18 cellular contexts compared by ENCODE assay signal in genomic region chr7:22934023-22934422, GRCh38.
DNase-seq lines count a peak whose midpoint lies in the region; ATAC-seq, FAIRE-seq and TF ChIP-seq lines count a peak whose summit lies in the region.
"Had no signal": no experiment of that assay in that cellular context is flagged by ENCODE, and none has a peak within 500 bp of the region (broad histone marks: within the 10 kb centered on the region; RNA-seq: fewer than 3 reads in every experiment).

No MANE protein-coding gene starts in this region.

- H3K9me1 ChIP-seq in endothelial cell of umbilical vein (replicated peaks; ENCODE audit: control insufficient read depth, extremely low read depth, insufficient read depth, low read length), result no peaks in the 10 kb centered on the region

- POLR2A ChIA-PET in endothelial cell of umbilical vein (lab: Charles Lee), result no interaction called here

- no peaks in the 10 kb centered on the region for H3K36me3 ChIP-seq in GM23248 (ENCODE audit: low read depth)
- no peaks in the 10 kb centered on the region for H3K36me3 ChIP-seq in endothelial cell of umbilical vein (ENCODE audit: control insufficient read depth in 2 of 2, extremely low read depth in 1 of 2, insufficient read depth in 2 of 2, low read length in 2 of 2)
- no peaks in the 10 kb centered on the region for H3K36me3 ChIP-seq in lower lobe of right lung
- peaks cover 0 to 3% (median 0%) of the 10 kb centered on the region in 5 donors for H3K36me3 ChIP-seq in subcutaneous abdominal adipose tissue (ENCODE audit: control insufficient read depth in 5 of 5, insufficient read depth in 5 of 5, low read length in 5 of 5)

- H3F3A ChIP-seq in GM23248 (ENCODE audit: insufficient read depth), result peaks cover 39% of the 10 kb centered on the region

- H3K27me3 ChIP-seq in GM23248 (replicated peaks; ENCODE audit: insufficient read depth), result no peaks in the 10 kb centered on the region
- H3K27me3 ChIP-seq in endothelial cell of umbilical vein (ENCODE audit: control insufficient read depth in 2 of 2, insufficient read depth in 2 of 2, low read length in 2 of 2), result no peaks in the 10 kb centered on the region
- no peaks in the 10 kb centered on the region for H3K27me3 ChIP-seq in lower lobe of right lung (ENCODE audit: low read depth)
- no peaks in the 10 kb centered on the region for H3K27me3 ChIP-seq in subcutaneous abdominal adipose tissue (ENCODE audit: control insufficient read depth in 5 of 5, insufficient read depth in 4 of 5, low read length in 5 of 5)
- H3K27me3 ChIP-seq: esophagus muscularis mucosa had no signal

- H3K4me3 ChIP-seq in GM23248 (no peak overlapping the region), endothelial cell of umbilical vein (replicated peaks in 1 of 3; ENCODE audit: insufficient read depth in 1 of 3, low read depth in 1 of 3, low read length in 3 of 3) (no peak overlapping the region), lower lobe of right lung (no peak overlapping the region), subcutaneous abdominal adipose tissue (ENCODE audit: low read depth in 1 of 5, low read length in 5 of 5) (no peak overlapping the region)
- H3K4me3 ChIP-seq: esophagus muscularis mucosa had no signal

- peaks cover 20% of the 10 kb centered on the region for H3K4me1 ChIP-seq in GM23248 (ENCODE audit: insufficient read depth)
- no peaks in the 10 kb centered on the region for H3K4me1 ChIP-seq in endothelial cell of umbilical vein (ENCODE audit: control insufficient read depth, extremely low read depth, insufficient read depth, low read length)
- H3K4me1 ChIP-seq in lower lobe of right lung, result peaks cover 9% of the 10 kb centered on the region
- peaks cover 4 to 20% (median 14%) of the 10 kb centered on the region in 5 donors for H3K4me1 ChIP-seq in subcutaneous abdominal adipose tissue (ENCODE audit: control insufficient read depth in 5 of 5, insufficient read depth in 5 of 5, low read length in 5 of 5)

- 0 out of 2 replicates have a peak overlapping the region, but pooled peaks have one; percentile 17 for H2AFZ ChIP-seq in GM23248
- no peak overlapping the region for H2AFZ ChIP-seq in endothelial cell of umbilical vein (ENCODE audit: low read depth, low read length)

- FAIRE-seq in endothelial cell of umbilical vein (lab: Jason Lieb, UNC), result peak; percentile 59
- FAIRE-seq in frontal cortex (lab: Jason Lieb, UNC), result no peak
- FAIRE-seq: islet of Langerhans, TTC549 had no signal

- TF ChIP-seq POLR2A in endothelial cell of umbilical vein (IDR thresholded peaks at IDR 0.05; ENCODE audit: low read depth, low read length), result no peak

- DNase-seq in GM23248, result peak; percentile 49
- no peak for DNase-seq in endothelial cell of umbilical vein (ENCODE audit: low read depth, low spot score)
- DNase-seq in lower lobe of right lung, result no peak
- DNase-seq in frontal cortex (ENCODE audit: low spot score in 2 of 2), result no peak
- no peak for DNase-seq in ecto neural progenitor cell (ENCODE audit: low spot score)
- no peak for DNase-seq in NCI-H2081 (lab: John Stamatoyannopoulos, UW)
- DNase-seq: activated CD4-positive, alpha-beta T cell treated with anti-CD3 and anti-CD28 coated beads, Interleukin-2, amount 50 U/mL, for 1 hour; activated CD8-positive, alpha-beta memory T cell treated with anti-CD3 and anti-CD28 coated beads, Interleukin-2, amount 50 U/mL, for 4 hours; activated gamma-delta T cell treated with Interleukin-2 at 50 U/mL for 16 hours; amniotic stem cell; DMS79; GOT3; NCI-H1417; NCI-H526 had no signal

- in situ Hi-C loops in GM23248 (cut with MboI), result no loop called here

- dilution Hi-C loops in endothelial cell of umbilical vein (cut with MboI; ENCODE audit: extremely low pct_ligation_motif_present, low sequenced_read_pairs), result no loop called here

- H3K79me2 ChIP-seq in GM23248 (ENCODE audit: insufficient read depth) (no peaks in the 10 kb centered on the region), endothelial cell of umbilical vein (ENCODE audit: control insufficient read depth, insufficient read depth, low read length) (no peaks in the 10 kb centered on the region)

- TF ChIP-seq CTCF in endothelial cell of umbilical vein (IDR thresholded peaks at IDR 0.05; ENCODE audit: extremely low read depth in 1 of 2, insufficient read depth in 1 of 2, low read depth in 1 of 2, low read length in 2 of 2) (no peak), lower lobe of right lung (IDR thresholded peaks at IDR 0.05) (no peak)

- intact Hi-C loops in endothelial cell of umbilical vein (cut with micrococcal nuclease) (loop anchor here (5.0 kb wide), 1 partner anchor 123 kb away; no protein-coding TSS in a partner anchor), lower lobe of right lung (cut with DNase I) (no loop called here)

- H3K9me3 ChIP-seq in GM23248 (ENCODE audit: low read depth) (no peaks in the 10 kb centered on the region), endothelial cell of umbilical vein (replicated peaks; ENCODE audit: control insufficient read depth, insufficient read depth, low read length) (no peaks in the 10 kb centered on the region), lower lobe of right lung (no peaks in the 10 kb centered on the region), subcutaneous abdominal adipose tissue (ENCODE audit: control insufficient read depth in 5 of 5, low read length in 5 of 5) (no peaks in the 10 kb centered on the region)
- H3K9me3 ChIP-seq: esophagus muscularis mucosa had no signal

- H3K9me2 ChIP-seq in GM23248 (ENCODE audit: insufficient read depth), result no peaks in the 10 kb centered on the region

- H3K4me2 ChIP-seq in GM23248 (ENCODE audit: unreplicated experiment), result peak overlapping the region; percentile 41
- no peak overlapping the region for H3K4me2 ChIP-seq in endothelial cell of umbilical vein (ENCODE audit: insufficient read depth, low read length)

- BruUV-seq in endothelial cell of umbilical vein (replicated peaks; lab: Mats Ljungman, UMichigan), result no TSS peak

- CTCF ChIA-PET in endothelial cell of umbilical vein (lab: Charles Lee), result interaction anchor here (1.1 kb wide), 1 partner anchor 121 kb away, joined by 3 read pairs; no protein-coding TSS in a partner anchor

- H3K27ac ChIP-seq in GM23248 (peak overlapping the region; percentile 48), endothelial cell of umbilical vein (ENCODE audit: insufficient read depth, low read depth, low read length) (no peak overlapping the region), lower lobe of right lung (peak overlapping the region; percentile 33), subcutaneous abdominal adipose tissue (ENCODE audit: low read depth, low read length) (peak overlapping the region; percentile 56)

- H3K9ac ChIP-seq in GM23248, result no peak overlapping the region
- no peak overlapping the region for H3K9ac ChIP-seq in endothelial cell of umbilical vein (replicated peaks; ENCODE audit: extremely low read depth, insufficient read depth, low read length)
- no peak overlapping the region for H3K9ac ChIP-seq in subcutaneous abdominal adipose tissue (ENCODE audit: low read length in 5 of 5)

- no peak for ATAC-seq in lower lobe of right lung

- WGBS in GM23248 (ENCODE audit: low coverage in 1 of 2, low lambda C conversion rate in 2 of 2, missing lambda C conversion rate in 2 of 2), 2 experiments, result 0 to 10% methylated on average over 2 of the region's 2 CpGs

- H4K20me1 ChIP-seq in GM23248 (ENCODE audit: insufficient read depth) (no peaks in the 10 kb centered on the region; the same call in 1 of the 2 replicates), endothelial cell of umbilical vein (replicated peaks; ENCODE audit: control insufficient read depth, extremely low read depth, insufficient read depth, low read length) (no peaks in the 10 kb centered on the region)

TF ChIP-seq in endothelial cell of umbilical vein, 7 proteins besides CTCF, POLR2A, EP300 and RAD21:
- no peak for TF ChIP-seq GATA2 (IDR thresholded peaks at IDR 0.05; ENCODE audit: insufficient read depth, insufficient read length, low read depth, low read length)
- TF ChIP-seq POLR2AphosphoS5 (IDR thresholded peaks at IDR 0.05; ENCODE audit: insufficient read depth, low read depth, low read length), result no peak
- TF ChIP-seq EZH2 (IDR thresholded peaks at IDR 0.05; ENCODE audit: borderline replicate concordance, low read depth, low read length, severe bottlenecking), result no peak
- no peak for TF ChIP-seq MAX (IDR thresholded peaks at IDR 0.05; ENCODE audit: insufficient read depth, insufficient read length)
- no peak for TF ChIP-seq FOS (IDR thresholded peaks at IDR 0.05; ENCODE audit: borderline replicate concordance, insufficient read depth, low read length)
- no peak for TF ChIP-seq MYC (IDR thresholded peaks at IDR 0.05; ENCODE audit: low read depth, low read length)
- TF ChIP-seq JUN (IDR thresholded peaks at IDR 0.05; ENCODE audit: borderline replicate concordance, insufficient read depth, insufficient read length, low read depth), result no peak
